Comparison of ENCODE assay signal across 23 cellular contexts in genomic region chr1:15656464-15656863, GRCh38.
"Had no signal": no experiment of that assay in that cellular context is flagged by ENCODE, and none has a peak within 500 bp of the region (broad histone marks: within the 10 kb centered on the region; RNA-seq: fewer than 3 reads in every experiment).

No MANE protein-coding gene starts in this region.

- H3K4me2 ChIP-seq: neural progenitor cell had no signal

- H2AFZ ChIP-seq: neural progenitor cell had no signal

- H3K9me3 Mint-ChIP-seq: activated B cell treated with CpG ODN at 0.5 μM for 24 hours; activated CD8-positive, alpha-beta T cell treated with anti-CD3 and anti-CD28 coated beads for 36 hours; activated naive CD4-positive, alpha-beta T cell treated with anti-CD3 and anti-CD28 coated beads, Interleukin-2, amount 50 U/mL, for 24 hours; activated naive CD8-positive, alpha-beta T cell treated with anti-CD3 and anti-CD28 coated beads, Interleukin-2, amount 50 U/mL, for 24 hours; activated T-cell treated with anti-CD3 and anti-CD28 coated beads, Interleukin-2, amount 50 U/mL, for 4 hours; activated T-helper 17 cell treated with anti-CD3 and anti-CD28 coated beads, Interleukin-2, amount 50 U/mL, for 72 hours; central memory CD8-positive, alpha-beta T cell; dendritic cell treated with granulocyte-macrophage colony-stimulating factor and Interleukin-4, amounts not matched to agents 40 ng/mL and 50 ng/mL, for 4 days; endodermal cell; mesothelial cell of epicardium; naive thymus-derived CD8-positive, alpha-beta T cell; neural progenitor cell; T-helper 2 cell treated with Interferon-gamma antibody and Interleukin-4, amounts not matched to agents 5 μg/mL and 100 μg/mL, for 36 hours had no signal

- H3K27ac ChIP-seq: esophagus muscularis mucosa, foreskin keratinocyte, neural progenitor cell, suprapubic skin, tibial artery had no signal

- H3K9ac ChIP-seq: neural progenitor cell had no signal

- H3K27ac Mint-ChIP-seq: activated B cell treated with CpG ODN at 0.5 μM for 24 hours; activated CD8-positive, alpha-beta T cell treated with anti-CD3 and anti-CD28 coated beads for 36 hours; activated naive CD4-positive, alpha-beta T cell treated with anti-CD3 and anti-CD28 coated beads, Interleukin-2, amount 50 U/mL, for 24 hours; activated naive CD8-positive, alpha-beta T cell treated with anti-CD3 and anti-CD28 coated beads, Interleukin-2, amount 50 U/mL, for 24 hours; dendritic cell treated with granulocyte-macrophage colony-stimulating factor and Interleukin-4, amounts not matched to agents 40 ng/mL and 50 ng/mL, for 4 days; endodermal cell; mesothelial cell of epicardium; neural progenitor cell; T-helper 2 cell treated with Interferon-gamma antibody and Interleukin-4, amounts not matched to agents 5 μg/mL and 100 μg/mL, for 36 hours had no signal

- ATAC-seq: activated CD8-positive, alpha-beta T cell treated with anti-CD3 and anti-CD28 coated beads for 36 hours; activated naive CD8-positive, alpha-beta T cell treated with anti-CD3 and anti-CD28 coated beads, Interleukin-2, amount 50 U/mL, for 24 hours; activated T-cell treated with anti-CD3 and anti-CD28 coated beads, Interleukin-2, amount 50 U/mL, for 4 hours; activated T-helper 17 cell treated with anti-CD3 and anti-CD28 coated beads, Interleukin-2, amount 50 U/mL, for 72 hours; foreskin keratinocyte; naive thymus-derived CD8-positive, alpha-beta T cell had no signal

- DNase-seq: activated B cell treated with CpG ODN at 0.5 μM for 24 hours; activated CD4-positive, alpha-beta T cell treated with anti-CD3 and anti-CD28 coated beads, Interleukin-2, amount 50 U/mL, for 1 hour; activated CD8-positive, alpha-beta T cell treated with anti-CD3 and anti-CD28 coated beads for 36 hours; activated naive CD8-positive, alpha-beta T cell treated with anti-CD3 and anti-CD28 coated beads, Interleukin-2, amount 50 U/mL, for 24 hours; activated T-cell treated with anti-CD3 and anti-CD28 coated beads, Interleukin-2, amount 50 U/mL, for 4 hours; amygdala; endodermal cell; foreskin keratinocyte; naive thymus-derived CD8-positive, alpha-beta T cell; posterior cingulate gyrus; spleen; stimulated activated naive CD4-positive, alpha-beta T cell; T-helper 1 cell; tibial artery had no signal

- H3K4me1 ChIP-seq: esophagus muscularis mucosa, foreskin keratinocyte, neural progenitor cell, suprapubic skin, tibial artery had no signal

- H3K9me3 ChIP-seq: esophagus muscularis mucosa, spleen, suprapubic skin, tibial artery had no signal

- H3K4me3 Mint-ChIP-seq: activated B cell treated with CpG ODN at 0.5 μM for 24 hours; activated CD8-positive, alpha-beta T cell treated with anti-CD3 and anti-CD28 coated beads for 36 hours; activated naive CD4-positive, alpha-beta T cell treated with anti-CD3 and anti-CD28 coated beads, Interleukin-2, amount 50 U/mL, for 24 hours; activated naive CD8-positive, alpha-beta T cell treated with anti-CD3 and anti-CD28 coated beads, Interleukin-2, amount 50 U/mL, for 24 hours; activated T-cell treated with anti-CD3 and anti-CD28 coated beads, Interleukin-2, amount 50 U/mL, for 4 hours; activated T-helper 17 cell treated with anti-CD3 and anti-CD28 coated beads, Interleukin-2, amount 50 U/mL, for 72 hours; central memory CD8-positive, alpha-beta T cell; dendritic cell treated with granulocyte-macrophage colony-stimulating factor and Interleukin-4, amounts not matched to agents 40 ng/mL and 50 ng/mL, for 4 days; endodermal cell; mesothelial cell of epicardium; naive thymus-derived CD8-positive, alpha-beta T cell; neural progenitor cell; T-helper 2 cell treated with Interferon-gamma antibody and Interleukin-4, amounts not matched to agents 5 μg/mL and 100 μg/mL, for 36 hours had no signal

- H3K4me1 Mint-ChIP-seq: activated naive CD4-positive, alpha-beta T cell treated with anti-CD3 and anti-CD28 coated beads, Interleukin-2, amount 50 U/mL, for 24 hours; activated naive CD8-positive, alpha-beta T cell treated with anti-CD3 and anti-CD28 coated beads, Interleukin-2, amount 50 U/mL, for 24 hours; activated T-helper 17 cell treated with anti-CD3 and anti-CD28 coated beads, Interleukin-2, amount 50 U/mL, for 72 hours; central memory CD8-positive, alpha-beta T cell; endodermal cell; mesothelial cell of epicardium; naive thymus-derived CD8-positive, alpha-beta T cell; neural progenitor cell had no signal

- H3K27me3 Mint-ChIP-seq: activated B cell treated with CpG ODN at 0.5 μM for 24 hours; activated CD8-positive, alpha-beta T cell treated with anti-CD3 and anti-CD28 coated beads for 36 hours; activated naive CD4-positive, alpha-beta T cell treated with anti-CD3 and anti-CD28 coated beads, Interleukin-2, amount 50 U/mL, for 24 hours; activated naive CD8-positive, alpha-beta T cell treated with anti-CD3 and anti-CD28 coated beads, Interleukin-2, amount 50 U/mL, for 24 hours; activated T-helper 17 cell treated with anti-CD3 and anti-CD28 coated beads, Interleukin-2, amount 50 U/mL, for 72 hours; central memory CD8-positive, alpha-beta T cell; dendritic cell treated with granulocyte-macrophage colony-stimulating factor and Interleukin-4, amounts not matched to agents 40 ng/mL and 50 ng/mL, for 4 days; naive thymus-derived CD8-positive, alpha-beta T cell had no signal

- H3K4me3 ChIP-seq: esophagus muscularis mucosa, neural progenitor cell, spleen, suprapubic skin, tibial artery had no signal

- H3K27me3 ChIP-seq: esophagus muscularis mucosa, foreskin keratinocyte, neural progenitor cell, spleen, suprapubic skin, tibial artery had no signal
